ENCODE assay signal across 8 cellular contexts in the genomic region with DNA sequence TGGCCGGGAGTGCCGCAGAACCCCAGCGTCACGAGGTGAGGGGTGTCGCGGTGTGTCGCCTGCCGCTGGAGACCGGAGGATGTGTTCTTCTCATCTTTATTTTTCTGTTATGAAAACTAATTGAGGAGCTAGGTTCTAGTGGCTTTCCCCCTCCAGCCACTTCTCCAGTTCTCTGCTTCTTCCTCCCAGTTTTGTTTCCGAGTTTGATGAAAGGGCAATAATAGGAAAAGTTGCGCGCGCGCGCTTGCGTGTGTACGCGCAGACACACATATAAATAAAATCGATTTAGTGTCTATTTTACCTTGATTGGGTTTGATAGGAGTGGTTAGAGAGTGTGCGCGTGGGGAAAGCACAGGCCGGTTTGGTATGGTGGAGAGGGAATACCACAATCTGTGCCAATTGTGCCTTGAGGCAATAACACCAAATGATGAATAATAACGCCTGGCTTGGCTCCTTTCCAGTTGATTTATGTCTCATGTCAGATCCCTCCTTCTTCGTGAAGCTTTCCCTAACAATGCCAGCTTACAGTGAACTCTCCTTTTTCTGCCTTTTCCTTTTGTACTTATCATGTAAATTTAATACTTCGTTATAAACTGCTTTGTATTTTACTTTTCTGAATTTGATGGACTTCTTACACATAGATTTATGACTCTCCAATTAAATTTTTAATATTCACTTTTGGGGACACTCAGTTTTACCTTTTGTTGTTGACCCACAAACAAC. TPM values are rescaled to one million over a fixed set of nuclear protein-coding genes. Genes with fewer than 3 reads are reported as not detected.
DNase-seq lines count a peak whose midpoint lies in the region; ATAC-seq and TF ChIP-seq lines count a peak whose summit lies in the region.

No MANE protein-coding gene starts in this region.

- no peak for TF ChIP-seq CTCF in mucosa of descending colon (IDR thresholded peaks at IDR 0.05)
- no peak for TF ChIP-seq CTCF in thoracic aorta (IDR thresholded peaks at IDR 0.05)

- H3K27ac ChIP-seq in thoracic aorta = peak overlapping the region; percentile 91 to 98

- no peaks in the 10 kb centered on the region for H3K27me3 ChIP-seq in thoracic aorta (replicated peaks; ENCODE audit: insufficient read depth)

- DNase-seq in NCI-H524 (lab: John Stamatoyannopoulos, UW) = peak; percentile 15 to 62
- DNase-seq in NCI-H524 treated with DMSO at 0.1 percent for 48 hours (lab: John Stamatoyannopoulos, UW) = no peak
- DNase-seq in NCI-H2029 (lab: John Stamatoyannopoulos, UW) = peak; percentile 57
- DNase-seq in activated CD4-positive, alpha-beta T cell treated with anti-CD3 and anti-CD28 coated beads for 4 hours = peak; percentile 24 to 26
- peak; percentile 12 for DNase-seq in effector CD8-positive, alpha-beta T cell (lab: John Stamatoyannopoulos, UW)
- DNase-seq in mucosa of descending colon = peak; percentile 61 to 66 (median 61)
- DNase-seq in thoracic aorta (ENCODE audit: low spot score) = peak; percentile 40

- H3K4me1 ChIP-seq in mucosa of descending colon (ENCODE audit: low read depth) (peaks cover 34% of the 10 kb centered on the region), thoracic aorta (ENCODE audit: control insufficient read depth in 1 of 2, low read depth in 2 of 2) (peaks cover 22 to 46% of the 10 kb centered on the region in 2 donors)

- peak overlapping the region; percentile 86 for H3K4me3 ChIP-seq in mucosa of descending colon
- H3K4me3 ChIP-seq in thoracic aorta = peak overlapping the region; percentile 95

- peaks cover 4% of the 10 kb centered on the region for H3K36me3 ChIP-seq in mucosa of descending colon (ENCODE audit: low read depth)
- peaks cover 10% of the 10 kb centered on the region for H3K36me3 ChIP-seq in thoracic aorta

- no peaks in the 10 kb centered on the region for H3K9me3 ChIP-seq in mucosa of descending colon
- no peaks in the 10 kb centered on the region for H3K9me3 ChIP-seq in thoracic aorta

- intact Hi-C loops in mucosa of descending colon (cut with DNase I, micrococcal nuclease) = loop anchor here (5.0 to 10.0 kb wide), 3 partner anchors 121 to 459 kb away; partner anchors contain the start of gene SSR3 (in 1 of the 2)

- ATAC-seq in mucosa of descending colon (no peak), thoracic aorta (ENCODE audit: insufficient number of reproducible peaks, low FRiP score, low read depth) (no peak), HG02588 (IDR thresholded peaks at IDR 0.05; ENCODE audit: unreplicated experiment) (no peak)

RNA-seq across cellular contexts. Expression of gene TIPARP, which starts 1.5 kb away (rescaled TPM):
- 10 to 100 TPM; 26.4 to 28.6 (median 26.7) TPM for total RNA-seq in mucosa of descending colon
- 10 to 100 TPM; 19.8 to 77.2 TPM for total RNA-seq in thoracic aorta
